26 cellular contexts compared by ENCODE assay signal in the genomic region with DNA sequence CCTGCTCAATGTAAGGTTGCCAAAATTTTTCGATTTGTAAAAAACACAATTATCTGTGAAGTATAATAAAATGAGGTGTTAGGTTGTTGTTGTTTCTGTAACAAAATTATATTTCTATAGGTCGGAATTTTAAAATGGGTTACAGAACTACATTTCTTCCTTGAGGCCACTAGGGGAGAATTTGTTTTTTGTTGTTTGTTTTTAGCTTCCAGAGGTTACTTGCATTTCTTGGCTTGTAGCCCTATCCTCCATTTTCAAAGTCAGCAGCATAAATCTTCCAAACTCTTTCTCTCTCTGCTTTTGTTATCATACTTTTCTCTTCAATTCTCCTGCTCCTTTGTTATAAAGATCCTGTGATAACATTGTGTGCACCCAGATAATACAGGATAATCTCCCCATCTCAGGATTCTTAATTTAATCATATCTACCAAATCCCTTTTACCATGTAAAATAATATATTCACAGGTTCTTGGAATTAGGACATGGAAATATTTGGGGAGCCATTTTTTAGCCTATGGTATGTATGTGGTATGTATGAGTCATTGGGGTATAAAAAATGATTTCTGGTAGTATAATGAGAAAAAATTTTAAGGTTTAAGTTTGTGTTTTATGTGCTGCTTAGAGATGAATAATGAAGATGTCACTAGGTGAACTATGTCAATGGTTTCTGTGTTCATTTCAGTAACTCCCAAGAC. TPM values are rescaled to one million over a fixed set of nuclear protein-coding genes. Genes with fewer than 3 reads are reported as not detected.
DNase-seq lines count a peak whose midpoint lies in the region; FAIRE-seq and TF ChIP-seq lines count a peak whose summit lies in the region.
"Had no signal": no experiment of that assay in that cellular context is flagged by ENCODE, and none has a peak within 500 bp of the region (broad histone marks: within the 10 kb centered on the region; RNA-seq: fewer than 3 reads in every experiment).

No MANE protein-coding gene starts in this region.

- H3F3A ChIP-seq in GM23248 (ENCODE audit: insufficient read depth), result no peaks in the 10 kb centered on the region

- no peak; the same call in 1 of the 2 replicates for TF ChIP-seq CTCF in AG10803 (conservative IDR thresholded peaks at IDR 0.05; ENCODE audit: low read length)

- in situ Hi-C loops in GM23248 (cut with MboI), result loop anchor here (25.0 kb wide), 1 partner anchor 491 kb away; no protein-coding TSS in a partner anchor
- in situ Hi-C loops in SK-MEL-5 (cut with HindIII; ENCODE audit: low pct_unique_long_range_greater_than_20kb, low sequenced_read_pairs), result no loop called here

- H4K20me1 ChIP-seq in GM23248 (ENCODE audit: insufficient read depth), result no peaks in the 10 kb centered on the region

- FAIRE-seq in frontal cortex (lab: Jason Lieb, UNC), result no peak
- FAIRE-seq: GM12892, H1, kidney, urothelium cell line had no signal

- no peaks in the 10 kb centered on the region for H3K9me3 ChIP-seq in GM23248 (ENCODE audit: low read depth)
- H3K9me3 ChIP-seq: MG63, sigmoid colon had no signal

- H3K9ac ChIP-seq in GM23248, result no peak overlapping the region

- no peaks in the 10 kb centered on the region for H3K79me2 ChIP-seq in GM23248 (ENCODE audit: insufficient read depth)

- H3K27me3 ChIP-seq in GM23248 (replicated peaks; ENCODE audit: insufficient read depth), result no peaks in the 10 kb centered on the region
- H3K27me3 ChIP-seq: dorsolateral prefrontal cortex, MG63, sigmoid colon had no signal

- DNase-seq in AG10803 (ENCODE audit: low read depth) (peak; percentile 15), GM23248 (peak; percentile 46), SK-MEL-5 (ENCODE audit: low read depth, low spot score) (peak; percentile 2), fibroblast of peridontal ligament (ENCODE audit: extremely low read depth) (peak; percentile 18), NCI-H1092 treated with DMSO at 0.1 percent for 48 hours (lab: John Stamatoyannopoulos, UW) (no peak), NCI-H2171 (lab: John Stamatoyannopoulos, UW) (no peak), frontal cortex (ENCODE audit: low spot score in 2 of 2) (no peak), amniotic stem cell (lab: John Stamatoyannopoulos, UW) (no peak)
- DNase-seq: activated naive CD4-positive, alpha-beta T cell treated with anti-CD3 and anti-CD28 coated beads, Interleukin-2, amount 50 U/mL, for 16 hours; activated T-cell treated with anti-CD3 and anti-CD28 coated beads, Interleukin-2, amount 50 U/mL, for 72 hours; aorta; CD4-positive, alpha-beta memory T cell; central memory CD4-positive, alpha-beta T cell; DMS53; dorsolateral prefrontal cortex; kidney; MG63; NCI-H146; sigmoid colon had no signal

- H2AFZ ChIP-seq in GM23248, result peak overlapping the region; percentile 64; the same call in 1 of the 2 replicates

- H3K27ac ChIP-seq in GM23248, result no peak overlapping the region
- H3K27ac ChIP-seq: dorsolateral prefrontal cortex, sigmoid colon had no signal

- no peak overlapping the region for H3K4me2 ChIP-seq in GM23248 (ENCODE audit: unreplicated experiment)

- H3K4me3 ChIP-seq in AG10803 (ENCODE audit: low read length), result no peak overlapping the region
- no peak overlapping the region for H3K4me3 ChIP-seq in GM23248
- H3K4me3 ChIP-seq: dorsolateral prefrontal cortex, lung, MG63, sigmoid colon had no signal

- WGBS in GM23248 (ENCODE audit: low coverage in 1 of 2, low lambda C conversion rate in 2 of 2, missing lambda C conversion rate in 2 of 2), 2 experiments, result 71 to 77% methylated on average over 2 of the region's 2 CpGs

- H3K9me2 ChIP-seq in GM23248 (ENCODE audit: insufficient read depth), result no peaks in the 10 kb centered on the region

- no peaks in the 10 kb centered on the region for H3K36me3 ChIP-seq in GM23248 (ENCODE audit: low read depth)
- H3K36me3 ChIP-seq: MG63, sigmoid colon had no signal

- peaks cover 7% of the 10 kb centered on the region for H3K4me1 ChIP-seq in GM23248 (ENCODE audit: insufficient read depth)
- H3K4me1 ChIP-seq: sigmoid colon had no signal

RNA-seq across cellular contexts. Expression of a gene that starts 9.4 kb away (rescaled TPM):
- 9.6 and 12.5 TPM in 2 replicates for total RNA-seq in GM23248 (2014; rRNA removed; shearing (Covaris generic))
- 8.5 and 10.7 TPM in 2 replicates for polyA plus RNA-seq in GM23248 (2016; fragmentation: Nextera tagmentation; extraction: Ambion mirVana)
- 18.4 and 21.0 TPM in 2 replicates for total RNA-seq in SK-MEL-5 (2014; rRNA removed; shearing (Covaris generic))
- polyA plus RNA-seq in SK-MEL-5 (2015; cell fraction: cytosol; rRNA removed), result 38.9 and 43.2 TPM in 2 replicates
- polyA plus RNA-seq in SK-MEL-5 (2015; cell fraction: nucleus; rRNA removed), result 50.4 and 53.8 TPM in 2 replicates
- 4.5 TPM for total RNA-seq in frontal cortex

RNA-seq across cellular contexts. Expression of a gene that starts 35.4 kb away (rescaled TPM):
- not detected in 2 replicates for total RNA-seq in GM23248 (2014; rRNA removed; shearing (Covaris generic))
- polyA plus RNA-seq in GM23248 (2016; fragmentation: Nextera tagmentation; extraction: Ambion mirVana), result not detected in 2 replicates
- not detected in 2 replicates for total RNA-seq in SK-MEL-5 (2014; rRNA removed; shearing (Covaris generic))
- polyA plus RNA-seq in SK-MEL-5 (2015; cell fraction: cytosol; rRNA removed), result not detected in 2 replicates
- polyA plus RNA-seq in SK-MEL-5 (2015; cell fraction: nucleus; rRNA removed), result not detected in 2 replicates
- not detected for total RNA-seq in frontal cortex
- total RNA-seq: activated T-cell treated with anti-CD3 and anti-CD28 coated beads, Interleukin-2, amount 50 U/mL, for 72 hours; aorta; CD4-positive, alpha-beta memory T cell; H1; kidney; lung; progenitor cell of endocrine pancreas; sigmoid colon had no signal
- polyA plus RNA-seq: AG04450; aorta; CD4-positive, alpha-beta memory T cell; H1; IgD-negative memory B cell; lung; sigmoid colon had no signal

Comparison
In these comparisons a context has a peak if more than half of its experiments do, and no peak if none do; other contexts are left out.
1. DNase-seq: peak in AG10803 (single experiment), GM23248 (single experiment), SK-MEL-5 (single experiment) and fibroblast of peridontal ligament (single experiment); none in NCI-H1092 treated with DMSO at 0.1 percent for 48 hours (single experiment), NCI-H2171 (single experiment), frontal cortex (0 of 2) and amniotic stem cell (single experiment).